Comparison of ENCODE assay signal across 8 cellular contexts in genomic region chr22:36856121-36856791, GRCh38. TPM values are rescaled to one million over a fixed set of nuclear protein-coding genes. Genes with fewer than 3 reads are reported as not detected.
DNase-seq lines count a peak whose midpoint lies in the region; ATAC-seq and TF ChIP-seq lines count a peak whose summit lies in the region.

No MANE protein-coding gene starts in this region.

- H3K36me3 Mint-ChIP-seq in naive B cell = peaks cover 0 to 8% of the 10 kb centered on the region in 2 donors

- DNase-seq in GF-D8 (lab: John Stamatoyannopoulos, UW) = peak; percentile 71
- peak; percentile 80 for DNase-seq in Jurkat, Clone E6-1 (ENCODE audit: low read depth, low spot score)
- peak; percentile 93 for DNase-seq in OCI-M1 (lab: John Stamatoyannopoulos, UW)
- DNase-seq in activated T-cell treated with anti-CD3 and anti-CD28 coated beads for 1 hour (ENCODE audit: low read depth) = peak; percentile 99
- peak; percentile 82 for DNase-seq in epithelial cell of esophagus (ENCODE audit: low read depth)
- DNase-seq in naive B cell = peak; percentile 89
- DNase-seq in stimulated activated CD8-positive, alpha-beta memory T cell treated with anti-CD3 and anti-CD28 coated beads, Interleukin-7, amount 100 ng/mL, for 4 hours (ENCODE audit: low read depth in 2 of 2) = peak; percentile 78 to 83

- peak; percentile 100 for TF ChIP-seq CTCF in epithelial cell of esophagus (IDR thresholded peaks at IDR 0.05; ENCODE audit: insufficient read depth, low read depth, low read length, missing control alignments)

- ATAC-seq in naive B cell (ENCODE audit: low read depth in 2 of 2) (peak; percentile 24 to 32), HG02642 (IDR thresholded peaks at IDR 0.05; ENCODE audit: poor library complexity, unreplicated experiment) (no peak)

- peak overlapping the region in 7 of 8 donors; percentile 36 to 83 (median 57) for H3K4me3 Mint-ChIP-seq in naive B cell

- H3K9me3 Mint-ChIP-seq in naive B cell = peaks cover 0 to 10% (median 1%) of the 10 kb centered on the region in 7 donors

- H3K4me3 ChIP-seq in Jurkat, Clone E6-1 (ENCODE audit: low read length) = no peak overlapping the region
- no peak overlapping the region for H3K4me3 ChIP-seq in epithelial cell of esophagus (ENCODE audit: low read length)

- H3K27me3 Mint-ChIP-seq in naive B cell = peaks cover 0 to 4% (median 0%) of the 10 kb centered on the region in 3 donors

- peaks cover 29 to 38% (median 33%) of the 10 kb centered on the region in 3 donors for H3K4me1 Mint-ChIP-seq in naive B cell

- peak overlapping the region; percentile 10 to 94 (median 42) for H3K27ac Mint-ChIP-seq in naive B cell

RNA-seq across cellular contexts. Expression of gene NCF4, which starts 4.5 kb away (rescaled TPM):
- polyA plus RNA-seq in Jurkat, Clone E6-1 (2012; ENCODE audit: insufficient read depth, insufficient read length) = not detected
- 100 to 1,000 TPM in 1 of 6 donors, 10 to 100 TPM in 5; 62.7 to 103 (median 95.9) TPM for polyA plus RNA-seq in naive B cell (ENCODE audit: low read depth in 6 of 6)

RNA-seq across cellular contexts. Expression of gene PVALB, which starts 39.4 kb away (rescaled TPM):
- not detected for polyA plus RNA-seq in Jurkat, Clone E6-1 (2012; ENCODE audit: insufficient read depth, insufficient read length)
- polyA plus RNA-seq in naive B cell (ENCODE audit: low read depth in 6 of 6) = 1 to 10 TPM in 2 of 6 donors, under 1 TPM in 1, not detected in 3; 0.73 to 1.5 (median 1.3) TPM

RNA-seq across cellular contexts. Expression of gene CSF2RB, which starts 57.2 kb away (rescaled TPM):
- not detected for polyA plus RNA-seq in Jurkat, Clone E6-1 (2012; ENCODE audit: insufficient read depth, insufficient read length)
- 1 to 10 TPM in 5 of 6 donors, not detected in 1; 3.5 to 9.1 (median 6.7) TPM for polyA plus RNA-seq in naive B cell (ENCODE audit: low read depth in 6 of 6)
